Comparison of ENCODE assay signal across 25 cellular contexts in the genomic region with DNA sequence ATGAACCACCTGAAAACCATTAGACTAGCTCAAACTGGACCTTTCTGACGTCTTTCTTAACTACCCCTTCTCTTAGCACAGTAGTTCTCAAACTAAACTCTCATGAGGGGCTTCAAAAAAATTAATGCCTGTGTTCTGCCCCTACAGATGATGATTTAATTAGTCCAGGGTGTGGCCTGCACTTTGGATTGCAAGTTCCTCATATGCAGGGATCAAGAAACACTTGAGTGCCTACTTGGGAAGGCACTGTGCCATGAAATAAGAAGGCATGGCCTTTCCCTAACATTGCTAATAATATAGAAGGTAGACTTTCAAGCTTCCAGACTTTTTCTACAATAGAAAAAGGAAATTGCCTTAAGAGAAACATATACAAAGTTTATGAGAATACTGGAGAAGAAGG.
"Had no signal": no experiment of that assay in that cellular context is flagged by ENCODE, and none has a peak within 500 bp of the region (broad histone marks: within the 10 kb centered on the region; RNA-seq: fewer than 3 reads in every experiment).

No MANE protein-coding gene starts in this region.

- FAIRE-seq: colon, endothelial cell of umbilical vein, frontal cortex, islet of Langerhans, keratinocyte had no signal

- H3K4me1 ChIP-seq: esophagus muscularis mucosa, foreskin keratinocyte, gastroesophageal sphincter, heart left ventricle had no signal

- H3K9me3 ChIP-seq: esophagus muscularis mucosa, gastroesophageal sphincter, heart left ventricle, lower lobe of right lung, mucosa of descending colon had no signal

- H3K4me3 ChIP-seq: coronary artery, dorsolateral prefrontal cortex, esophagus muscularis mucosa, gastroesophageal sphincter, heart left ventricle, hepatocyte, lower lobe of right lung, mucosa of descending colon had no signal

- DNase-seq: dermis blood vessel endothelial cell; dorsolateral prefrontal cortex; effector CD4-positive, alpha-beta T cell; effector memory CD4-positive, alpha-beta T cell; foreskin keratinocyte; heart left ventricle; hypothalamus; immature natural killer cell; left cardiac atrium; left ventricle myocardium superior; lower lobe of right lung; mesenchymal stem cell; mucosa of descending colon; naive B cell had no signal

- H3K27me3 ChIP-seq: dorsolateral prefrontal cortex, esophagus muscularis mucosa, foreskin keratinocyte, gastroesophageal sphincter, heart left ventricle, hepatocyte had no signal

- H3K27ac ChIP-seq: coronary artery, dorsolateral prefrontal cortex, esophagus muscularis mucosa, foreskin keratinocyte, gastroesophageal sphincter, heart left ventricle, hepatocyte, lower lobe of right lung had no signal

- H3K27ac Mint-ChIP-seq: mesothelial cell of epicardium had no signal

- H3K27me3 Mint-ChIP-seq: naive B cell had no signal

- H3K4me1 Mint-ChIP-seq: immature natural killer cell, mesothelial cell of epicardium, naive B cell had no signal

- ATAC-seq: foreskin keratinocyte, gastroesophageal sphincter, heart left ventricle, left cardiac atrium, left lobe of liver, left ventricle myocardium superior, lower lobe of right lung, mucosa of descending colon had no signal

- H3K9me3 Mint-ChIP-seq: immature natural killer cell, mesothelial cell of epicardium, naive B cell had no signal

- H3K4me3 Mint-ChIP-seq: immature natural killer cell, mesothelial cell of epicardium, naive B cell had no signal
